In the genomic region with DNA sequence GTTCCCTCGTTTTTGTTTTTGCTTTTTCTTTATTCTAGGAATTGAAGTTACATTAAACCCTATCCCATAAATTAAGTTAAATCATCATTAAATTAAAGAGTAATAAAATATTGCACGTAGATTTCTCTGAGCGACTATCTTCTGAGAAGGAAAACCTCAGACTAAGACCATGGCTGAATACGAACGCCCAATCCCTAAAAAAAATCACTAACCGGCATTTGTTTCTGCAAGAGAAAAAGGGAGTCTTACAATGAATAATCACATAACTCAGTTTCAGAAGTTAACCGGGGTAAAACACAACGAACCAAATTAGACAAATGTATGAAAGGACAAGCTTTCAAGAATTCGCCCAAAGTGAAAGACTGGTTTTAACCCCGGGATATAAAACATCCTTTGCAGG, we compare ENCODE assay signal across 8 cellular contexts. TPM values are rescaled to one million over a fixed set of nuclear protein-coding genes. Genes with fewer than 3 reads are reported as not detected.
DNase-seq lines count a peak whose midpoint lies in the region; ATAC-seq and TF ChIP-seq lines count a peak whose summit lies in the region.

No MANE protein-coding gene starts in this region.

- peaks cover 2% of the 10 kb centered on the region for H3K36me3 Mint-ChIP-seq in T-helper 2 cell treated with Interferon-gamma antibody and Interleukin-4, amounts not matched to agents 5 μg/mL and 100 μg/mL, for 36 hours (ENCODE audit: low read depth)
- H3K36me3 Mint-ChIP-seq in glutamatergic neuron (ENCODE audit: unreplicated experiment), result no peaks in the 10 kb centered on the region

- TF ChIP-seq CTCF in glutamatergic neuron (IDR thresholded peaks at IDR 0.05; ENCODE audit: partially characterized antibody, unreplicated experiment), result no peak

- peaks cover 57% of the 10 kb centered on the region for H3K27me3 Mint-ChIP-seq in T-helper 2 cell treated with Interferon-gamma antibody and Interleukin-4, amounts not matched to agents 5 μg/mL and 100 μg/mL, for 36 hours (ENCODE audit: low read depth)
- peaks cover 20% of the 10 kb centered on the region for H3K27me3 Mint-ChIP-seq in glutamatergic neuron (ENCODE audit: unreplicated experiment)
- H3K27me3 Mint-ChIP-seq in stimulated activated naive CD8-positive, alpha-beta T cell treated with anti-CD3 and anti-CD28 coated beads, Interleukin-15, amount 100 ng/mL, for 72 hours, result peaks cover 66% of the 10 kb centered on the region

- no peaks in the 10 kb centered on the region for H3K36me3 ChIP-seq in SJCRH30

- DNase-seq in T-helper 2 cell treated with Interferon-gamma antibody and Interleukin-4, amounts not matched to agents 5 μg/mL and 100 μg/mL, for 36 hours (ENCODE audit: low spot score), result no peak
- no peak for DNase-seq in T-helper 2 cell
- peak in 1 of 2 experiments; percentile 41 for DNase-seq in SJCRH30
- no peak for DNase-seq in glutamatergic neuron
- DNase-seq in stimulated activated naive CD8-positive, alpha-beta T cell treated with anti-CD3 and anti-CD28 coated beads, Interleukin-15, amount 100 ng/mL, for 72 hours, result no peak
- DNase-seq in AG20443 (ENCODE audit: low spot score), result no peak
- no peak for DNase-seq in effector CD4-positive, alpha-beta T cell

- H3K4me3 ChIP-seq in SJCRH30, result peak overlapping the region; percentile 66

- H3K27me3 ChIP-seq in SJCRH30, result no peaks in the 10 kb centered on the region

- no peaks in the 10 kb centered on the region for H3K9me3 Mint-ChIP-seq in T-helper 2 cell treated with Interferon-gamma antibody and Interleukin-4, amounts not matched to agents 5 μg/mL and 100 μg/mL, for 36 hours
- peaks cover 21% of the 10 kb centered on the region for H3K9me3 Mint-ChIP-seq in glutamatergic neuron (ENCODE audit: unreplicated experiment)
- H3K9me3 Mint-ChIP-seq in stimulated activated naive CD8-positive, alpha-beta T cell treated with anti-CD3 and anti-CD28 coated beads, Interleukin-15, amount 100 ng/mL, for 72 hours, result no peaks in the 10 kb centered on the region

- H3K4me1 ChIP-seq in SJCRH30, result peaks cover 14% of the 10 kb centered on the region

- no peak overlapping the region for H3K27ac Mint-ChIP-seq in T-helper 2 cell treated with Interferon-gamma antibody and Interleukin-4, amounts not matched to agents 5 μg/mL and 100 μg/mL, for 36 hours
- peak overlapping the region; percentile 100 for H3K27ac Mint-ChIP-seq in glutamatergic neuron (ENCODE audit: unreplicated experiment)
- no peak overlapping the region for H3K27ac Mint-ChIP-seq in stimulated activated naive CD8-positive, alpha-beta T cell treated with anti-CD3 and anti-CD28 coated beads, Interleukin-15, amount 100 ng/mL, for 72 hours

- peak overlapping the region; percentile 95 for H3K4me3 Mint-ChIP-seq in T-helper 2 cell treated with Interferon-gamma antibody and Interleukin-4, amounts not matched to agents 5 μg/mL and 100 μg/mL, for 36 hours
- H3K4me3 Mint-ChIP-seq in glutamatergic neuron (ENCODE audit: unreplicated experiment), result peak overlapping the region; percentile 95
- H3K4me3 Mint-ChIP-seq in stimulated activated naive CD8-positive, alpha-beta T cell treated with anti-CD3 and anti-CD28 coated beads, Interleukin-15, amount 100 ng/mL, for 72 hours, result peak overlapping the region; percentile 59 to 98

- ATAC-seq in stimulated activated naive CD8-positive, alpha-beta T cell treated with anti-CD3 and anti-CD28 coated beads, Interleukin-15, amount 100 ng/mL, for 72 hours, result no peak
- no peak for ATAC-seq in HG03108 (IDR thresholded peaks at IDR 0.05; ENCODE audit: unreplicated experiment)

- H3K27ac ChIP-seq in SJCRH30, result no peak overlapping the region

- H3K4me1 Mint-ChIP-seq in T-helper 2 cell treated with Interferon-gamma antibody and Interleukin-4, amounts not matched to agents 5 μg/mL and 100 μg/mL, for 36 hours (ENCODE audit: low read depth), result peaks cover 30% of the 10 kb centered on the region
- peaks cover 11% of the 10 kb centered on the region for H3K4me1 Mint-ChIP-seq in glutamatergic neuron (ENCODE audit: low read depth, unreplicated experiment)
- H3K4me1 Mint-ChIP-seq in stimulated activated naive CD8-positive, alpha-beta T cell treated with anti-CD3 and anti-CD28 coated beads, Interleukin-15, amount 100 ng/mL, for 72 hours, result peaks cover 41% of the 10 kb centered on the region

- H3K9me3 ChIP-seq in SJCRH30 (replicated peaks), result no peaks in the 10 kb centered on the region

RNA-seq across cellular contexts. Expression of a gene that starts 1.3 kb away (rescaled TPM):
- 19.5 and 23.5 TPM in 2 replicates for total RNA-seq in SJCRH30 (2014; rRNA removed; shearing (Covaris generic))
- 156 TPM for total RNA-seq in glutamatergic neuron (ENCODE audit: unreplicated experiment)

RNA-seq across cellular contexts. Expression of a gene that starts 43.8 kb away (rescaled TPM):
- not detected in 2 replicates for total RNA-seq in SJCRH30 (2014; rRNA removed; shearing (Covaris generic))
- 2.3 TPM for total RNA-seq in glutamatergic neuron (ENCODE audit: unreplicated experiment)

RNA-seq across cellular contexts. Expression of a gene that starts 45.2 kb away (rescaled TPM):
- total RNA-seq in SJCRH30 (2014; rRNA removed; shearing (Covaris generic)), result not detected in 2 replicates
- not detected for total RNA-seq in glutamatergic neuron (ENCODE audit: unreplicated experiment)
